ENCODE assay signal across 8 cellular contexts in genomic region chr6:149129401-149130077, GRCh38.
DNase-seq lines count a peak whose midpoint lies in the region; ATAC-seq and TF ChIP-seq lines count a peak whose summit lies in the region.

No MANE protein-coding gene starts in this region.

- H3K27me3 ChIP-seq in spleen (replicated peaks in 1 of 7): no peaks in the 10 kb centered on the region

- no TSS peak for BruUV-seq in Calu3 (replicated peaks; lab: Mats Ljungman, UMichigan)

- H3K36me3 ChIP-seq in spleen: no peaks in the 10 kb centered on the region

- H3K9me3 ChIP-seq in spleen: no peaks in the 10 kb centered on the region

- peaks cover 0 to 18% (median 9%) of the 10 kb centered on the region in 6 donors for H3K4me1 ChIP-seq in spleen

- CTCF ChIA-PET in Calu3 (lab: Charles Lee): no interaction called here

- H3K36me3 Mint-ChIP-seq in Calu3 (ENCODE audit: insufficient read depth, unreplicated experiment): no peaks in the 10 kb centered on the region

- H3K9me3 Mint-ChIP-seq in Calu3 (ENCODE audit: low read depth, unreplicated experiment): peaks cover 2% of the 10 kb centered on the region

- H3K27ac Mint-ChIP-seq in Calu3 (ENCODE audit: unreplicated experiment): no peak overlapping the region

- peaks cover 25% of the 10 kb centered on the region for H3K4me1 Mint-ChIP-seq in Calu3 (ENCODE audit: low read depth, unreplicated experiment)

- H3K27ac ChIP-seq in spleen: peak overlapping the region in 2 of 8 donors; percentile 45 to 69

- no peaks in the 10 kb centered on the region for H3K27me3 Mint-ChIP-seq in Calu3 (ENCODE audit: unreplicated experiment)

- ATAC-seq in GM21526 (IDR thresholded peaks at IDR 0.05; ENCODE audit: low FRiP score, unreplicated experiment): peak; percentile 50

- no peak overlapping the region for H3K4me3 ChIP-seq in AG09309 (ENCODE audit: control insufficient read depth, low read depth, low read length)
- no peak overlapping the region for H3K4me3 ChIP-seq in fibroblast of pulmonary artery (replicated peaks; ENCODE audit: low read depth, low read length)
- no peak overlapping the region for H3K4me3 ChIP-seq in spleen

- no peak for TF ChIP-seq CTCF in AG09309 (IDR thresholded peaks at IDR 0.05; ENCODE audit: control insufficient read depth, insufficient read depth, low read depth, low read length, missing control alignments)
- no peak for TF ChIP-seq CTCF in fibroblast of pulmonary artery (IDR thresholded peaks at IDR 0.05; ENCODE audit: low read length, missing control alignments)
- no peak for TF ChIP-seq CTCF in spleen (IDR thresholded peaks at IDR 0.05 in 8 of 11, conservative IDR thresholded peaks at IDR 0.05 in 3 of 11)
- TF ChIP-seq CTCF in Calu3 (IDR thresholded peaks at IDR 0.05; ENCODE audit: unreplicated experiment): no peak

- intact Hi-C loops in spleen (cut with DNase I; ENCODE audit: low total_unique reads) (no loop called here), Calu3 (cut with micrococcal nuclease; ENCODE audit: unreplicated experiment) (no loop called here)

- H3K4me3 Mint-ChIP-seq in Calu3 (ENCODE audit: low read depth, unreplicated experiment): no peak overlapping the region

- peak; percentile 63 for DNase-seq in AG09309 (ENCODE audit: low read depth)
- peak; percentile 46 for DNase-seq in SIG-M5 (lab: John Stamatoyannopoulos, UW)
- peak; percentile 54 for DNase-seq in fibroblast of pulmonary artery (ENCODE audit: low read depth)
- DNase-seq in spleen: no peak
- DNase-seq in 8988T: no peak
- no peak for DNase-seq in stimulated activated naive CD4-positive, alpha-beta T cell treated with Interleukin-2 at 50 U/mL for 16 hours (lab: John Stamatoyannopoulos, UW)
- no peak for DNase-seq in Calu3

- 47 to 66% (median 47%) methylated on average over 8 of the region's 8 CpGs for WGBS in spleen, 5 donors

- no peak for TF ChIP-seq POLR2A in spleen (IDR thresholded peaks at IDR 0.05)

Comparison
In these comparisons a context has a peak if more than half of its experiments do, and no peak if none do; other contexts are left out.
1. DNase-seq: peak in AG09309 (single experiment), SIG-M5 (single experiment) and fibroblast of pulmonary artery (single experiment); none in spleen (single experiment), 8988T (single experiment), stimulated activated naive CD4-positive, alpha-beta T cell treated with Interleukin-2 at 50 U/mL for 16 hours (single experiment) and Calu3 (single experiment).